Comparison of ENCODE assay signal across 9 cellular contexts in the genomic region with DNA sequence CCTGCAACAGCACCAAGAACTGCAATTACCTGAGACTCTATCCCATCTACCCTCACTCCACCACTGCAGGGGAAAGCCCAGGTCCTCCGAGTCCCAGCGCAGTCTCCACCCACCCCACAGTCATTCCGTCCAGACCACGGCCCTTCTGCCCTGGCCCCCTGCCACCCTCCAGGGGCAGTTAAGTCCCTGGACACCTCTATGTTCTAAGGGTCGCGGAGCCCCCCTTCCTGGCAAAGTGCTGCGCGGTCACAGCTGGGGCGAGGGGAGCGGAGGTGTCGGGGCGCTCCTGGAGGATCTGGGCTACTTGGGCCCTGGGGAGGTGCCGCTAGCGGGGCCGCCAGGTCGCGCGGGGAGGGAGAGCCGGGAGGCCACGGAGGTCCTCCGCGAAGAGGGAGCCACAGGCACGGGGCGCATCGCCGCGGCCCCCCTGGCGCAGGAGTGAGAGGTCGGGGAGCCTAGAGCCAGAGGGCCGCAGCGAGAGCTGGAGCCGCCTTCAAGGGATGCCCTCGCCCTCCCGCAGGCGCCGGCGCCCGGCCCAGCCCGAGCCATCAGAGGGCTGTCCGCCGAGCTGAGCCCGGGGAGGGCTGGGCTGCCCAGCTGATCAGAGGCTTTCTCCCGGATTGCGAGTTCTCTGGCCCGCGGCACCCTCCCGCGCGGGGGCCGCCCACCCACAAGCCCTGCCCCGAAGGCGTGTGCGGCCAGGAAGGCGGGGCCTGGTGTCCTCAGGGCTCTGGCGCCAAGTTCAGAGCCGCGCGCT. TPM values are rescaled to one million over a fixed set of nuclear protein-coding genes. Genes with fewer than 3 reads are reported as not detected.
DNase-seq lines count a peak whose midpoint lies in the region; ATAC-seq and TF ChIP-seq lines count a peak whose summit lies in the region.
"Had no signal": no experiment of that assay in that cellular context is flagged by ENCODE, and none has a peak within 500 bp of the region (broad histone marks: within the 10 kb centered on the region; RNA-seq: fewer than 3 reads in every experiment).

No MANE protein-coding gene starts in this region.

- peak; percentile 43 for ATAC-seq in GM19438 (IDR thresholded peaks at IDR 0.05; ENCODE audit: low read depth, unreplicated experiment)
- ATAC-seq in activated T-cell treated with anti-CD3 and anti-CD28 coated beads, Interleukin-2, amount 50 U/mL, for 4 hours = peak; percentile 75 to 84

- no peaks in the 10 kb centered on the region for H3K36me3 Mint-ChIP-seq in activated T-cell treated with anti-CD3 and anti-CD28 coated beads, Interleukin-2, amount 50 U/mL, for 4 hours (ENCODE audit: insufficient read depth)

- peaks cover 14% of the 10 kb centered on the region for H3K27me3 Mint-ChIP-seq in activated T-cell treated with anti-CD3 and anti-CD28 coated beads, Interleukin-2, amount 50 U/mL, for 4 hours (ENCODE audit: low read depth)

- TF ChIP-seq EP300 in esophagus muscularis mucosa (IDR thresholded peaks at IDR 0.05) = no peak

- no peaks in the 10 kb centered on the region for H3K36me3 ChIP-seq in ACC112 (ENCODE audit: insufficient read depth, low read length)
- H3K36me3 ChIP-seq in esophagus muscularis mucosa = no peaks in the 10 kb centered on the region
- no peaks in the 10 kb centered on the region for H3K36me3 ChIP-seq in mucosa of rectum (ENCODE audit: control insufficient read depth in 2 of 2, insufficient read depth in 2 of 2, low read length in 2 of 2)

- no CpG with 5 or more reads among the region's 58 CpGs for WGBS in esophagus muscularis mucosa

- intact Hi-C loops in esophagus muscularis mucosa (cut with DNase I) = loop anchor here (2.0 kb wide), 1 partner anchor 176 kb away; no protein-coding TSS in a partner anchor

- no peaks in the 10 kb centered on the region for H3K9me3 Mint-ChIP-seq in activated T-cell treated with anti-CD3 and anti-CD28 coated beads, Interleukin-2, amount 50 U/mL, for 4 hours

- peaks cover 31% of the 10 kb centered on the region for H3K27me3 ChIP-seq in ACC112 (ENCODE audit: insufficient read depth, low read length)
- no peaks in the 10 kb centered on the region for H3K27me3 ChIP-seq in esophagus muscularis mucosa
- no peaks in the 10 kb centered on the region for H3K27me3 ChIP-seq in mucosa of rectum (ENCODE audit: control insufficient read depth in 2 of 2, insufficient read depth in 2 of 2, low read length in 2 of 2)

- TF ChIP-seq POLR2A in esophagus muscularis mucosa (IDR thresholded peaks at IDR 0.05; ENCODE audit: low read depth) = no peak

- H3K27ac ChIP-seq in ACC112 (ENCODE audit: low read depth, low read length) (no peak overlapping the region), esophagus muscularis mucosa (replicated peaks in 1 of 4) (peak overlapping the region; percentile 60 to 70 (median 69)), mucosa of rectum (ENCODE audit: low read depth in 2 of 2, low read length in 2 of 2) (no peak overlapping the region)

- H3K9me3 ChIP-seq in esophagus muscularis mucosa = no peaks in the 10 kb centered on the region
- no peaks in the 10 kb centered on the region for H3K9me3 ChIP-seq in mucosa of rectum (ENCODE audit: control insufficient read depth in 2 of 2, low read length in 2 of 2)

- peak in 2 of 3 experiments; percentile 24 to 33 for TF ChIP-seq CTCF in esophagus muscularis mucosa (IDR thresholded peaks at IDR 0.05)

- peaks cover 23% of the 10 kb centered on the region for H3K4me1 Mint-ChIP-seq in activated T-cell treated with anti-CD3 and anti-CD28 coated beads, Interleukin-2, amount 50 U/mL, for 4 hours (ENCODE audit: low read depth)

- H3K4me3 ChIP-seq in ACC112 (ENCODE audit: low read depth, low read length) (peak overlapping the region; percentile 62), esophagus muscularis mucosa (peak overlapping the region; percentile 56 to 67 (median 60)), mucosa of rectum (ENCODE audit: low read length in 2 of 2) (peak overlapping the region; percentile 34 to 50)

- H3K79me2 ChIP-seq in ACC112 (ENCODE audit: control insufficient read depth, insufficient read depth, low read length, unreplicated experiment) = no peaks in the 10 kb centered on the region

- DNase-seq in NCI-H748 (lab: John Stamatoyannopoulos, UW; ENCODE audit: unreplicated experiment) (peak; percentile 65), esophagus muscularis mucosa (ENCODE audit: extremely low spot score) (no peak), NCI-H1105 (lab: John Stamatoyannopoulos, UW) (no peak)
- DNase-seq in activated T-cell treated with anti-CD3 and anti-CD28 coated beads, Interleukin-2, amount 50 U/mL, for 4 hours = peak; percentile 51
- peak; percentile 31 for DNase-seq in stimulated activated CD8-positive, alpha-beta memory T cell treated with anti-CD3 and anti-CD28 coated beads, Interleukin-7, amount 100 ng/mL, for 24 hours (ENCODE audit: low read depth)

- H3K9ac ChIP-seq in mucosa of rectum (ENCODE audit: low read depth in 1 of 2, low read length in 2 of 2) = peak overlapping the region in 1 of 2 donors; percentile 59

- H2AFZ ChIP-seq in ACC112 (ENCODE audit: low read length, unreplicated experiment) = no peak overlapping the region

- H3K4me3 Mint-ChIP-seq in activated T-cell treated with anti-CD3 and anti-CD28 coated beads, Interleukin-2, amount 50 U/mL, for 4 hours = peak overlapping the region; percentile 90

- H3K4me1 ChIP-seq in ACC112 (ENCODE audit: control insufficient read depth, insufficient read depth, low read length, unreplicated experiment) = no peaks in the 10 kb centered on the region
- peaks cover 20 to 32% (median 29%) of the 10 kb centered on the region in 4 donors for H3K4me1 ChIP-seq in esophagus muscularis mucosa
- peaks cover 3 to 18% of the 10 kb centered on the region in 2 donors for H3K4me1 ChIP-seq in mucosa of rectum (ENCODE audit: control insufficient read depth in 2 of 2, insufficient read depth in 2 of 2, low read length in 2 of 2)

RNA-seq across cellular contexts. Expression of a gene that starts 4.2 kb away (rescaled TPM):
- total RNA-seq in activated T-cell treated with anti-CD3 and anti-CD28 coated beads, Interleukin-2, amount 50 U/mL, for 4 hours = not detected
- not detected for total RNA-seq in esophagus muscularis mucosa
- total RNA-seq: subcutaneous adipose tissue had no signal

Comparison
In these comparisons a context has a peak if more than half of its experiments do, and no peak if none do; other contexts are left out.
1. H3K27ac ChIP-seq: peak in esophagus muscularis mucosa (4 of 4); none in ACC112 (single experiment) and mucosa of rectum (0 of 2).
2. DNase-seq: peak in NCI-H748 (single experiment), activated T-cell treated with anti-CD3 and anti-CD28 coated beads, Interleukin-2, amount 50 U/mL, for 4 hours (single experiment) and stimulated activated CD8-positive, alpha-beta memory T cell treated with anti-CD3 and anti-CD28 coated beads, Interleukin-7, amount 100 ng/mL, for 24 hours (single experiment); none in esophagus muscularis mucosa (single experiment) and NCI-H1105 (single experiment).
3. Peak in every context shown above with its lines, with median percentiles within 50 percentile points of each other: H3K4me3 ChIP-seq.